11 cellular contexts compared by ENCODE assay signal in genomic region chr2:42025151-42025582, GRCh38. TPM values are rescaled to one million over a fixed set of nuclear protein-coding genes. Genes with fewer than 3 reads are reported as not detected.
DNase-seq lines count a peak whose midpoint lies in the region; ATAC-seq, FAIRE-seq and TF ChIP-seq lines count a peak whose summit lies in the region.
"Had no signal": no experiment of that assay in that cellular context is flagged by ENCODE, and none has a peak within 500 bp of the region (broad histone marks: within the 10 kb centered on the region; RNA-seq: fewer than 3 reads in every experiment).

No MANE protein-coding gene starts in this region.

- TF ChIP-seq CTCF in endothelial cell of umbilical vein (IDR thresholded peaks at IDR 0.05; ENCODE audit: extremely low read depth in 1 of 2, insufficient read depth in 1 of 2, low read depth in 1 of 2, low read length in 2 of 2), result no peak
- TF ChIP-seq CTCF in mucosa of descending colon (IDR thresholded peaks at IDR 0.05), result no peak

- H3K36me3 ChIP-seq in endothelial cell of umbilical vein (ENCODE audit: control insufficient read depth in 2 of 2, extremely low read depth in 1 of 2, insufficient read depth in 2 of 2, low read length in 2 of 2), result no peaks in the 10 kb centered on the region
- no peaks in the 10 kb centered on the region for H3K36me3 ChIP-seq in mucosa of descending colon (ENCODE audit: low read depth)
- H3K36me3 ChIP-seq in aorta (ENCODE audit: control insufficient read depth in 1 of 2, insufficient read depth in 2 of 2, low read length in 1 of 2), result no peaks in the 10 kb centered on the region

- no peak for DNase-seq in Right ventricle myocardium inferior (ENCODE audit: missing footprints)
- no peak for DNase-seq in cardiac septum (ENCODE audit: low spot score)
- DNase-seq in endothelial cell of umbilical vein (ENCODE audit: low read depth, low spot score), result peak; percentile 79
- DNase-seq in mucosa of descending colon, result no peak
- DNase-seq in aorta, result peak in 1 of 2 donors; percentile 70
- DNase-seq: activated CD8-positive, alpha-beta memory T cell treated with anti-CD3 and anti-CD28 coated beads, Interleukin-2, amount 50 U/mL, for 48 hours; stimulated activated naive B cell treated with anti-CD40 and anti-IgM and Interleukin-4, amounts not matched to agents 10 μg/mL and 1 μg/mL and 100 μg/mL, for 72 hours had no signal

- peak; percentile 95 for FAIRE-seq in endothelial cell of umbilical vein (lab: Jason Lieb, UNC)
- FAIRE-seq: GM18507 had no signal

- ATAC-seq in Right ventricle myocardium inferior (peak; percentile 81), mucosa of descending colon (peak; percentile 48), aorta (ENCODE audit: low FRiP score) (peak; percentile 76), HG02798 (IDR thresholded peaks at IDR 0.05; ENCODE audit: poor library complexity, unreplicated experiment) (no peak), GM18870 (IDR thresholded peaks at IDR 0.05; ENCODE audit: unreplicated experiment) (no peak), GM18861 (IDR thresholded peaks at IDR 0.05; ENCODE audit: unreplicated experiment) (no peak)
- ATAC-seq: stimulated activated naive B cell treated with anti-CD40 and anti-IgM and Interleukin-4, amounts not matched to agents 10 μg/mL and 1 μg/mL and 100 μg/mL, for 72 hours had no signal

- H3K27me3 ChIP-seq in endothelial cell of umbilical vein (ENCODE audit: control insufficient read depth in 2 of 2, insufficient read depth in 2 of 2, low read length in 2 of 2), result no peaks in the 10 kb centered on the region
- no peaks in the 10 kb centered on the region for H3K27me3 ChIP-seq in aorta (ENCODE audit: control insufficient read depth in 1 of 2, insufficient read depth in 2 of 2, low read length in 1 of 2)

- POLR2A ChIA-PET in endothelial cell of umbilical vein (lab: Charles Lee), result interaction anchor here (1.2 kb wide), 1 partner anchor 23 kb away, joined by 5 read pairs; the partner anchor contains the start of gene PKDCC

- no peak overlapping the region for H3K4me3 ChIP-seq in endothelial cell of umbilical vein (replicated peaks in 1 of 3; ENCODE audit: insufficient read depth in 1 of 3, low read depth in 1 of 3, low read length in 3 of 3)
- H3K4me3 ChIP-seq in mucosa of descending colon, result no peak overlapping the region
- H3K4me3 ChIP-seq in aorta (ENCODE audit: low read length in 2 of 2), result no peak overlapping the region

- H3K9ac ChIP-seq in endothelial cell of umbilical vein (replicated peaks; ENCODE audit: extremely low read depth, insufficient read depth, low read length), result no peak overlapping the region

- no peaks in the 10 kb centered on the region for H3K9me1 ChIP-seq in endothelial cell of umbilical vein (replicated peaks; ENCODE audit: control insufficient read depth, extremely low read depth, insufficient read depth, low read length)

- CTCF ChIA-PET in endothelial cell of umbilical vein (lab: Charles Lee), result interaction anchor here (0.7 to 1.5 kb wide), 7 partner anchors 9 to 155 kb away, joined by 3 to 11 read pairs (median 4); partner anchors contain the start of gene PKDCC

- H3K4me1 ChIP-seq in endothelial cell of umbilical vein (ENCODE audit: control insufficient read depth, extremely low read depth, insufficient read depth, low read length), result peaks cover 16% of the 10 kb centered on the region
- H3K4me1 ChIP-seq in mucosa of descending colon (ENCODE audit: low read depth), result no peaks in the 10 kb centered on the region
- peaks cover 0 to 6% of the 10 kb centered on the region in 2 donors for H3K4me1 ChIP-seq in aorta (ENCODE audit: control insufficient read depth in 1 of 2, insufficient read depth in 2 of 2, low read length in 2 of 2)

- no peaks in the 10 kb centered on the region for H3K9me3 ChIP-seq in endothelial cell of umbilical vein (replicated peaks; ENCODE audit: control insufficient read depth, insufficient read depth, low read length)
- no peaks in the 10 kb centered on the region for H3K9me3 ChIP-seq in mucosa of descending colon
- H3K9me3 ChIP-seq in aorta (ENCODE audit: control insufficient read depth, low read length), result no peaks in the 10 kb centered on the region

- TF ChIP-seq POLR2A in endothelial cell of umbilical vein (IDR thresholded peaks at IDR 0.05; ENCODE audit: low read depth, low read length), result no peak

- no peaks in the 10 kb centered on the region for H4K20me1 ChIP-seq in endothelial cell of umbilical vein (replicated peaks; ENCODE audit: control insufficient read depth, extremely low read depth, insufficient read depth, low read length)

- H2AFZ ChIP-seq in endothelial cell of umbilical vein (ENCODE audit: low read depth, low read length), result peak overlapping the region; percentile 79

- no TSS peak for BruUV-seq in endothelial cell of umbilical vein (replicated peaks; lab: Mats Ljungman, UMichigan)

- H3K27ac ChIP-seq in endothelial cell of umbilical vein (ENCODE audit: insufficient read depth, low read depth, low read length), result peak overlapping the region; percentile 7
- peak overlapping the region; percentile 2 to 44 for H3K27ac ChIP-seq in aorta (ENCODE audit: low read depth in 1 of 2, low read length in 2 of 2)

- dilution Hi-C loops in endothelial cell of umbilical vein (cut with MboI; ENCODE audit: extremely low pct_ligation_motif_present, low sequenced_read_pairs), result no loop called here

- intact Hi-C loops in Right ventricle myocardium inferior (cut with DNase I), result no loop called here
- intact Hi-C loops in cardiac septum (cut with DNase I), result no loop called here
- intact Hi-C loops in endothelial cell of umbilical vein (cut with micrococcal nuclease), result loop anchor here (1.0 to 2.0 kb wide), 2 partner anchors 22 to 49 kb away; no protein-coding TSS in a partner anchor
- intact Hi-C loops in mucosa of descending colon (cut with DNase I, micrococcal nuclease), result no loop called here
- intact Hi-C loops in aorta (cut with DNase I), result no loop called here

- peak overlapping the region; percentile 39 for H3K4me2 ChIP-seq in endothelial cell of umbilical vein (ENCODE audit: insufficient read depth, low read length)

- 10 to 11% methylated on average over 3 of the region's 3 CpGs for WGBS in aorta, 2 donors

- no peaks in the 10 kb centered on the region for H3K79me2 ChIP-seq in endothelial cell of umbilical vein (ENCODE audit: control insufficient read depth, insufficient read depth, low read length)

TF ChIP-seq in endothelial cell of umbilical vein, 7 proteins besides CTCF, POLR2A, EP300 and RAD21:
- TF ChIP-seq MYC (IDR thresholded peaks at IDR 0.05; ENCODE audit: low read depth, low read length) (no peak), POLR2AphosphoS5 (IDR thresholded peaks at IDR 0.05; ENCODE audit: insufficient read depth, low read depth, low read length) (peak; percentile 56)
- TF ChIP-seq, protein P1, sequence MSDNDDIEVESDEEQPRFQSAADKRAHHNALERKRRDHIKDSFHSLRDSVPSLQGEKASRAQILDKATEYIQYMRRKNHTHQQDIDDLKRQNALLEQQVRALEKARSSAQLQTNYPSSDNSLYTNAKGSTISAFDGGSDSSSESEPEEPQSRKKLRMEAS (IDR thresholded peaks at IDR 0.05; ENCODE audit: insufficient read depth, insufficient read length), result no peak

RNA-seq across cellular contexts. Expression of gene PKDCC, which starts 22.7 kb away (rescaled TPM):
- total RNA-seq in Right ventricle myocardium inferior (114 TPM), cardiac septum (74.7 TPM), endothelial cell of umbilical vein (5.9 and 6.9 TPM in 2 replicates), mucosa of descending colon (10 to 100 TPM; 79.3 to 88.8 (median 80.7) TPM), aorta (100 to 1,000 TPM; 148 to 258 TPM)
- polyA plus RNA-seq in endothelial cell of umbilical vein (3.0 and 4.1 TPM in 2 replicates), aorta (100 to 1,000 TPM in 1 of 2 donors, 10 to 100 TPM in 1; 48.8 to 182 TPM)
- polyA plus RNA-seq in endothelial cell of umbilical vein (2011; cell fraction: cytosol; rRNA removed), result 3.6 and 3.9 TPM in 2 replicates
- polyA plus RNA-seq in endothelial cell of umbilical vein (2011; cell fraction: nucleus; rRNA removed), result 11.0 and 16.8 TPM in 2 replicates
- polyA plus RNA-seq in endothelial cell of umbilical vein (2012), result 2.4 and 4.7 TPM in 2 replicates
- polyA minus RNA-seq in endothelial cell of umbilical vein, result 4.5 and 4.8 TPM in 2 replicates
- 31.0 TPM for polyA minus RNA-seq in endothelial cell of umbilical vein (2011; cell fraction: cytosol; rRNA and poly(A)+ RNA removed)
- 2.0 and 3.1 TPM in 2 replicates for polyA minus RNA-seq in endothelial cell of umbilical vein (2011; cell fraction: nucleus; rRNA and poly(A)+ RNA removed)

Comparison
In these comparisons a context has a peak if more than half of its experiments do, and no peak if none do; other contexts are left out.
1. ATAC-seq: peak in Right ventricle myocardium inferior (single experiment), mucosa of descending colon (single experiment) and aorta (single experiment); none in HG02798 (single experiment), GM18870 (single experiment) and GM18861 (single experiment).